22 cellular contexts compared by ENCODE assay signal in the genomic region with DNA sequence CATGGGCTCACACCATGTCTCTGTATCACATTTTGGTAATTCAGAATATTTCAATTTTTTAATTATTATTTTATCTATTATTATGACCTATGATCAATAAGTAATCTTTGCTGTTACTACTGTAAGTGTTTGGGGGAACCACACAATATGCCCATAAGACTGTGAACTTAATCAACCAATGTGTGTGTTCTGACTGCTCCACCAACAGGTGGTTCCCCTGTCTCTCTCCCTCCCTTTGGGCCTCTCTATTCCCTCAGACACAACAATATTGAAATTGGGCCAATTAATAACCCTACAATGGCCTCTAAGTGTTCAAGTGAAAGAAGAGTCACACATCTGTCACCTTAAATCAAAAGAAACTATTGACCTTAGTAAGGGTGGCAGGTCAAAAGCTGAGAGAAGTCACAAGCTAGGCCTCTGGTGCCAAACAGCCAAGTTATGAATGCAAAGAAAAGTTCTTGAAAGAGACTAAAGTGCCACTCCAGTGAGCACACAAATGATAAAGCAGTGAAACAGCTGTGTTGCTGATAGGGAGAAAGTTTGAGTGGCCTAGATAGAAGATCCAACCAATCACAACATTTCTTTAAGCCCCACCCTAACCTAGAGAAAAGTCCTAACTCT.
A peak's percentile ranks its signal among the peaks of the same experiment; 100 is the strongest.
DNase-seq lines count a peak whose midpoint lies in the region; ATAC-seq, FAIRE-seq and TF ChIP-seq lines count a peak whose summit lies in the region.
"Had no signal": no experiment of that assay in that cellular context is flagged by ENCODE, and none has a peak within 500 bp of the region (broad histone marks: within the 10 kb centered on the region; RNA-seq: fewer than 3 reads in every experiment).

No MANE protein-coding gene starts in this region.

- TF ChIP-seq POLR2A in GM12878 (IDR thresholded peaks at IDR 0.05; ENCODE audit: low read depth, low read length), result no peak

- H3K9ac ChIP-seq in GM12878 (ENCODE audit: control insufficient read depth, insufficient read depth, low read length), result no peak overlapping the region

- no peak overlapping the region for H3K27ac Mint-ChIP-seq in activated CD4-positive, alpha-beta T cell treated with anti-CD3 and anti-CD28 coated beads, Interleukin-2, amount 10 ng/mL, durations not matched to agents 24 days and 14 days
- no peak overlapping the region for H3K27ac Mint-ChIP-seq in osteocyte (ENCODE audit: unreplicated experiment)
- H3K27ac Mint-ChIP-seq: H9 had no signal

- no peaks in the 10 kb centered on the region; the same call in 1 of the 3 replicates for H3K9me3 ChIP-seq in GM12878 (replicated peaks; ENCODE audit: control insufficient read depth, insufficient read depth, low read length)
- H3K9me3 ChIP-seq: A549 had no signal

- no peak overlapping the region for H2AFZ ChIP-seq in GM12878 (ENCODE audit: control insufficient read depth, low read depth, low read length)

- no peaks in the 10 kb centered on the region for H3K27me3 ChIP-seq in GM12878 (replicated peaks in 1 of 2; ENCODE audit: control insufficient read depth in 2 of 2, insufficient read depth in 2 of 2, low read length in 1 of 2)

- no peak overlapping the region for H3K4me3 ChIP-seq in GM12878
- H3K4me3 ChIP-seq: A549 had no signal

- peaks cover 11% of the 10 kb centered on the region for H3K36me3 Mint-ChIP-seq in activated CD4-positive, alpha-beta T cell treated with anti-CD3 and anti-CD28 coated beads, Interleukin-2, amount 10 ng/mL, durations not matched to agents 24 days and 14 days (ENCODE audit: low read depth)
- peaks cover 3% of the 10 kb centered on the region for H3K36me3 Mint-ChIP-seq in osteocyte (ENCODE audit: unreplicated experiment)
- H3K36me3 Mint-ChIP-seq: CD4-positive, alpha-beta memory T cell had no signal

- H3K4me2 ChIP-seq in GM12878 (ENCODE audit: control insufficient read depth, insufficient read depth), result no peak overlapping the region
- H3K4me2 ChIP-seq: A549 had no signal

- SMC1A ChIA-PET in GM12878 (lab: Charles Lee; ENCODE audit: uncharacterized antibody, unreplicated experiment), result interaction anchor here (1.0 to 1.6 kb wide), 3 partner anchors 11 to 21 kb away, joined by 3 to 4 read pairs (median 3); no protein-coding TSS in a partner anchor

- no peaks in the 10 kb centered on the region for H3K27me3 Mint-ChIP-seq in activated CD4-positive, alpha-beta T cell treated with anti-CD3 and anti-CD28 coated beads, Interleukin-2, amount 10 ng/mL, durations not matched to agents 24 days and 14 days
- H3K27me3 Mint-ChIP-seq in osteocyte (ENCODE audit: unreplicated experiment), result no peaks in the 10 kb centered on the region
- H3K27me3 Mint-ChIP-seq: CD4-positive, alpha-beta memory T cell had no signal

- H3K4me1 Mint-ChIP-seq in activated CD4-positive, alpha-beta T cell treated with anti-CD3 and anti-CD28 coated beads, Interleukin-2, amount 10 ng/mL, durations not matched to agents 24 days and 14 days, result peaks cover 11% of the 10 kb centered on the region
- H3K4me1 Mint-ChIP-seq in osteocyte (ENCODE audit: unreplicated experiment), result peaks cover 4% of the 10 kb centered on the region
- H3K4me1 Mint-ChIP-seq: H9 had no signal

- RAD21 ChIA-PET in GM12878 (lab: Charles Lee; ENCODE audit: unreplicated experiment), result interaction anchor here (0.9 kb wide), 1 partner anchor 13 kb away, joined by 3 read pairs; no protein-coding TSS in a partner anchor

- no peak for FAIRE-seq in GM12878 (lab: Jason Lieb, UNC)
- FAIRE-seq: A549, GM18507, GM19239, H1, HTR-8/SVneo had no signal

- POLR2A ChIA-PET in GM12878 (lab: Charles Lee), result interaction anchor here (0.8 kb wide), 1 partner anchor 12 kb away, joined by 4 read pairs; no protein-coding TSS in a partner anchor

- no TSS peak for BruUV-seq in GM12878 (replicated peaks; lab: Mats Ljungman, UMichigan)

- CTCF ChIA-PET in GM12878 (lab: Yijun Ruan, JAX), result interaction anchor here (0.9 to 2.4 kb wide), 5 partner anchors 15 to 800 kb away, joined by 3 to 9 read pairs (median 4); no protein-coding TSS in a partner anchor

- TF ChIP-seq CTCF in GM12878 (IDR thresholded peaks at IDR 0.05 in 2 of 3, conservative IDR thresholded peaks at IDR 0.05 in 1 of 3; ENCODE audit: control insufficient read depth in 2 of 3, extremely low read depth in 1 of 3, insufficient read depth in 1 of 3, low read depth in 3 of 3, low read length in 3 of 3) (no peak), osteocyte (IDR thresholded peaks at IDR 0.05) (no peak)

- TF ChIP-seq EP300 in GM12878 (IDR thresholded peaks at IDR 0.05; ENCODE audit: borderline replicate concordance in 1 of 2, control insufficient read depth in 1 of 2, low read depth in 2 of 2, low read length in 2 of 2), result no peak

- H4K20me1 ChIP-seq in GM12878 (ENCODE audit: control insufficient read depth, insufficient read depth), result no peaks in the 10 kb centered on the region

- no peak overlapping the region for H3K4me3 Mint-ChIP-seq in activated CD4-positive, alpha-beta T cell treated with anti-CD3 and anti-CD28 coated beads, Interleukin-2, amount 10 ng/mL, durations not matched to agents 24 days and 14 days
- no peak overlapping the region for H3K4me3 Mint-ChIP-seq in osteocyte (ENCODE audit: unreplicated experiment)
- H3K4me3 Mint-ChIP-seq: CD4-positive, alpha-beta memory T cell; H9 had no signal

- H3K9me3 Mint-ChIP-seq in activated CD4-positive, alpha-beta T cell treated with anti-CD3 and anti-CD28 coated beads, Interleukin-2, amount 10 ng/mL, durations not matched to agents 24 days and 14 days, result peaks cover 4% of the 10 kb centered on the region
- peaks cover 3% of the 10 kb centered on the region for H3K9me3 Mint-ChIP-seq in osteocyte (ENCODE audit: unreplicated experiment)

- TF ChIP-seq RAD21 in GM12878 (IDR thresholded peaks at IDR 0.05; ENCODE audit: insufficient read depth, low read depth, low read length), result no peak

- H3K4me1 ChIP-seq in GM12878 (ENCODE audit: control insufficient read depth, insufficient read depth, low read length), result no peaks in the 10 kb centered on the region
- H3K4me1 ChIP-seq: A549 had no signal

- no peaks in the 10 kb centered on the region for H3K79me2 ChIP-seq in GM12878 (ENCODE audit: control insufficient read depth, insufficient read depth, low read length)

- no peaks in the 10 kb centered on the region; a peak in 1 of 4 replicates for H3K36me3 ChIP-seq in GM12878 (ENCODE audit: control insufficient read depth in 2 of 2, insufficient read depth in 2 of 2, low read length in 1 of 2)

- in situ Hi-C loops in GM12878 (cut with MboI), result no loop called here

- DNase-seq in activated CD4-positive, alpha-beta T cell treated with anti-CD3 and anti-CD28 coated beads, Interleukin-2, amount 10 ng/mL, durations not matched to agents 24 days and 14 days, result peak; percentile 16
- no peak for DNase-seq in activated CD4-positive, alpha-beta T cell treated with anti-CD3 and anti-CD28 coated beads, Interleukin-2, amount 50 U/mL, for 1 hour
- DNase-seq in GM12878 (ENCODE audit: low read depth, low spot score) (no peak), myocyte (ENCODE audit: low read depth) (peak; percentile 3), osteocyte (ENCODE audit: extremely low spot score, unreplicated experiment) (no peak), hepatic stellate cell (ENCODE audit: low spot score) (no peak)
- DNase-seq: AML-193, Calu3, DMS79 treated with DMSO at 0.1 percent for 48 hours, GF-D8, H9, Karpas-422, KBM-7 had no signal

- intact Hi-C loops in activated CD4-positive, alpha-beta T cell treated with anti-CD3 and anti-CD28 coated beads, Interleukin-2, amount 10 ng/mL, durations not matched to agents 24 days and 14 days (cut with micrococcal nuclease), result no loop called here
- intact Hi-C loops in GM12878 (cut with micrococcal nuclease; ENCODE audit: unreplicated experiment), result no loop called here

- ATAC-seq in GM12878, result peak; percentile 61
- ATAC-seq in HG03139 (IDR thresholded peaks at IDR 0.05; ENCODE audit: unreplicated experiment), result no peak
- ATAC-seq: A549 had no signal

- no peak overlapping the region for H3K27ac ChIP-seq in GM12878 (ENCODE audit: control insufficient read depth, insufficient read depth)
- H3K27ac ChIP-seq: 22Rv1, A549, C4-2B had no signal

TF ChIP-seq in GM12878, 131 proteins besides CTCF, POLR2A, EP300 and RAD21:
- TF ChIP-seq NR2F1 (conservative IDR thresholded peaks at IDR 0.05) (peak; percentile 72), MTA2 (IDR thresholded peaks at IDR 0.05; ENCODE audit: low read depth) (0 out of 2 replicates have a peak, but pooled peaks have one; percentile 24)
- TF ChIP-seq, protein P1, sequence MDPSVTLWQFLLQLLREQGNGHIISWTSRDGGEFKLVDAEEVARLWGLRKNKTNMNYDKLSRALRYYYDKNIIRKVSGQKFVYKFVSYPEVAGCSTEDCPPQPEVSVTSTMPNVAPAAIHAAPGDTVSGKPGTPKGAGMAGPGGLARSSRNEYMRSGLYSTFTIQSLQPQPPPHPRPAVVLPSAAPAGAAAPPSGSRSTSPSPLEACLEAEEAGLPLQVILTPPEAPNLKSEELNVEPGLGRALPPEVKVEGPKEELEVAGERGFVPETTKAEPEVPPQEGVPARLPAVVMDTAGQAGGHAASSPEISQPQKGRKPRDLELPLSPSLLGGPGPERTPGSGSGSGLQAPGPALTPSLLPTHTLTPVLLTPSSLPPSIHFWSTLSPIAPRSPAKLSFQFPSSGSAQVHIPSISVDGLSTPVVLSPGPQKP (IDR thresholded peaks at IDR 0.05; ENCODE audit: low read depth, low read length), result no peak
TF ChIP-seq in GM12878: peak in this region for 2.

Comparison
In these comparisons a context has a peak if more than half of its experiments do, and no peak if none do; other contexts are left out.
1. DNase-seq: peak in activated CD4-positive, alpha-beta T cell treated with anti-CD3 and anti-CD28 coated beads, Interleukin-2, amount 10 ng/mL, durations not matched to agents 24 days and 14 days (single experiment) and myocyte (single experiment); none in activated CD4-positive, alpha-beta T cell treated with anti-CD3 and anti-CD28 coated beads, Interleukin-2, amount 50 U/mL, for 1 hour (single experiment), GM12878 (single experiment), osteocyte (single experiment) and hepatic stellate cell (single experiment).